26 cellular contexts compared by ENCODE assay signal in genomic region chr20:21258411-21258810, GRCh38.
"Had no signal": no experiment of that assay in that cellular context is flagged by ENCODE, and none has a peak within 500 bp of the region (broad histone marks: within the 10 kb centered on the region; RNA-seq: fewer than 3 reads in every experiment).

No MANE protein-coding gene starts in this region.

- DNase-seq: stimulated activated CD4-positive, alpha-beta T cell treated with anti-CD3 and anti-CD28 coated beads, Interleukin-2, amount 100 ng/mL, for 48 hours; stimulated activated CD4-positive, alpha-beta T cell treated with anti-CD3 and anti-CD28 coated beads, Interleukin-4, amount 100 ng/mL, for 1 hour; stimulated activated CD4-positive, alpha-beta T cell treated with anti-CD3 and anti-CD28 coated beads, Interleukin-4, amount 100 ng/mL, for 24 hours; stimulated activated CD4-positive, alpha-beta T cell treated with anti-CD3 and anti-CD28 coated beads, Interleukin-4, amount 100 ng/mL, for 4 hours; stimulated activated CD8-positive, alpha-beta memory T cell treated with anti-CD3 and anti-CD28 coated beads, Interleukin-4, amount 100 ng/mL, for 48 hours; stimulated activated naive B cell treated with anti-CD40 and anti-IgM and Interleukin-4, amounts not matched to agents 10 μg/mL and 1 μg/mL and 100 μg/mL, for 72 hours; stimulated activated naive CD4-positive, alpha-beta T cell; stimulated activated naive CD4-positive, alpha-beta T cell treated with Interleukin-2 at 50 U/mL for 16 hours; stimulated activated naive CD8-positive, alpha-beta T cell treated with anti-CD3 and anti-CD28 coated beads, Interleukin-15, amount 100 ng/mL, for 72 hours; stimulated activated naive CD8-positive, alpha-beta T cell treated with anti-CD3 and anti-CD28 coated beads, Interleukin-15, Interleukin-2, amounts not matched to agents 100 U/mL and 50 U/mL, for 24 hours; stomach; substantia nigra; testis; tibial artery; transverse colon; trophoblast cell; upper lobe of left lung; upper lobe of right lung; uterus had no signal

- H3K4me1 ChIP-seq: stomach, suprapubic skin, testis, tibial artery, tibial nerve, transverse colon, upper lobe of left lung, upper lobe of right lung, uterus, vagina had no signal

- H3K9me3 ChIP-seq: stomach, suprapubic skin, testis, thoracic aorta, tibial artery, tibial nerve, transverse colon, upper lobe of left lung, upper lobe of right lung, uterus, vagina had no signal

- H3K27ac ChIP-seq: stomach, suprapubic skin, testis, thoracic aorta, tibial artery, tibial nerve, transverse colon, upper lobe of left lung, upper lobe of right lung, uterus, vagina had no signal

- H3K4me3 ChIP-seq: stomach, suprapubic skin, testis, thoracic aorta, tibial artery, tibial nerve, transverse colon, upper lobe of left lung, upper lobe of right lung, uterus, vagina had no signal

- H3K27me3 ChIP-seq: stomach, suprapubic skin, testis, tibial artery, tibial nerve, transverse colon, upper lobe of left lung, upper lobe of right lung, uterus, vagina had no signal

- FAIRE-seq: urothelium cell line had no signal

- ATAC-seq: stimulated activated effector memory CD8-positive, alpha-beta T cell treated with anti-CD3 and anti-CD28 coated beads, Interleukin-12 subunit alpha, Interleukin-12 subunit beta, amount 100 ng/mL, for 72 hours; stimulated activated memory B cell treated with anti-CD40 and anti-IgM and Interleukin-4, amounts not matched to agents 10 μg/mL and 1 μg/mL and 100 μg/mL, for 72 hours; stimulated activated naive B cell treated with anti-CD40 and anti-IgM and Interleukin-4, amounts not matched to agents 10 μg/mL and 1 μg/mL and 100 μg/mL, for 72 hours; stimulated activated naive CD8-positive, alpha-beta T cell treated with anti-CD3 and anti-CD28 coated beads, Interleukin-15, amount 100 ng/mL, for 72 hours; stimulated activated naive CD8-positive, alpha-beta T cell treated with anti-CD3 and anti-CD28 coated beads, Interleukin-15, Interleukin-2, amounts not matched to agents 100 U/mL and 50 U/mL, for 24 hours; upper lobe of right lung had no signal

- H3K36me3 ChIP-seq: stomach, suprapubic skin, thoracic aorta, tibial artery, tibial nerve, transverse colon, upper lobe of left lung, upper lobe of right lung, uterus, vagina had no signal
